In genomic region chr9:129213551-129213950, GRCh38 we compare ENCODE assay signal across 20 cellular contexts. TPM values are rescaled to one million over a fixed set of nuclear protein-coding genes. Genes with fewer than 3 reads are reported as not detected.
DNase-seq lines count a peak whose midpoint lies in the region; ATAC-seq and TF ChIP-seq lines count a peak whose summit lies in the region.
"Had no signal": no experiment of that assay in that cellular context is flagged by ENCODE, and none has a peak within 500 bp of the region (broad histone marks: within the 10 kb centered on the region; RNA-seq: fewer than 3 reads in every experiment).

No MANE protein-coding gene starts in this region.

- CTCF ChIA-PET in activated CD4-positive, alpha-beta memory T cell treated with anti-CD3 and anti-CD28 coated beads for 36 hours (lab: Charles Lee), result no interaction called here

- TF ChIP-seq CTCF in neural crest cell (conservative IDR thresholded peaks at IDR 0.05), result no peak

- no peaks in the 10 kb centered on the region for H3K27me3 Mint-ChIP-seq in neural crest cell (ENCODE audit: low read depth)
- no peaks in the 10 kb centered on the region for H3K27me3 Mint-ChIP-seq in activated CD4-positive, alpha-beta memory T cell treated with anti-CD3 and anti-CD28 coated beads for 36 hours
- H3K27me3 Mint-ChIP-seq: CD4-positive, alpha-beta memory T cell; CD8-positive, alpha-beta memory T cell had no signal

- no peaks in the 10 kb centered on the region for H3K36me3 Mint-ChIP-seq in neural crest cell (ENCODE audit: low read depth)
- H3K36me3 Mint-ChIP-seq in activated CD4-positive, alpha-beta memory T cell treated with anti-CD3 and anti-CD28 coated beads for 36 hours, result no peaks in the 10 kb centered on the region
- H3K36me3 Mint-ChIP-seq: CD14-positive monocyte; CD4-positive, alpha-beta memory T cell; CD4-positive, CD25-positive, alpha-beta regulatory T cell; CD8-positive, alpha-beta memory T cell had no signal

- H3K27ac ChIP-seq in caudate nucleus (ENCODE audit: low read depth, low read length), result no peak overlapping the region
- H3K27ac ChIP-seq: BLaER1 had no signal

- intact Hi-C loops in activated CD4-positive, alpha-beta memory T cell treated with anti-CD3 and anti-CD28 coated beads for 36 hours (cut with micrococcal nuclease), result no loop called here

- POLR2A ChIA-PET in activated CD4-positive, alpha-beta memory T cell treated with anti-CD3 and anti-CD28 coated beads for 36 hours (lab: Charles Lee), result no interaction called here

- no peaks in the 10 kb centered on the region for H3K9me3 Mint-ChIP-seq in neural crest cell
- H3K9me3 Mint-ChIP-seq in activated CD4-positive, alpha-beta memory T cell treated with anti-CD3 and anti-CD28 coated beads for 36 hours, result no peaks in the 10 kb centered on the region
- H3K9me3 Mint-ChIP-seq: CD4-positive, alpha-beta memory T cell; CD8-positive, alpha-beta memory T cell had no signal

- ATAC-seq in HG02678 (IDR thresholded peaks at IDR 0.05; ENCODE audit: unreplicated experiment), result no peak
- ATAC-seq in GM18867 (IDR thresholded peaks at IDR 0.05; ENCODE audit: unreplicated experiment), result no peak

- H3K4me3 Mint-ChIP-seq in neural crest cell, result no peak overlapping the region
- no peak overlapping the region for H3K4me3 Mint-ChIP-seq in activated CD4-positive, alpha-beta memory T cell treated with anti-CD3 and anti-CD28 coated beads for 36 hours
- H3K4me3 Mint-ChIP-seq: CD14-positive monocyte; CD4-positive, alpha-beta memory T cell; CD4-positive, CD25-positive, alpha-beta regulatory T cell; CD8-positive, alpha-beta memory T cell had no signal

- DNase-seq in caudate nucleus (lab: John Stamatoyannopoulos, UW) (peak in 35 of 61 donors; percentile 6 to 90 (median 34)), neural crest cell (ENCODE audit: low read depth, low spot score) (no peak), putamen (ENCODE audit: low spot score) (peak; percentile 67), COR-L47 (lab: John Stamatoyannopoulos, UW) (no peak)
- DNase-seq in activated CD4-positive, alpha-beta memory T cell treated with anti-CD3 and anti-CD28 coated beads for 36 hours, result no peak
- DNase-seq: 8988T; ACHN; BE2C; C1 segment of cervical spinal cord; Caco-2; Calu3; CD4-positive, alpha-beta memory T cell; CD4-positive, CD25-positive, alpha-beta regulatory T cell; CD8-positive, alpha-beta memory T cell; DMS79 treated with DMSO at 0.1 percent for 48 hours; GF-D8 had no signal

- peaks cover 10% of the 10 kb centered on the region for H3K4me1 Mint-ChIP-seq in neural crest cell
- peaks cover 6% of the 10 kb centered on the region for H3K4me1 Mint-ChIP-seq in activated CD4-positive, alpha-beta memory T cell treated with anti-CD3 and anti-CD28 coated beads for 36 hours (ENCODE audit: low read depth)

- peak overlapping the region; percentile 35 for H3K27ac Mint-ChIP-seq in neural crest cell (ENCODE audit: unreplicated experiment)
- no peak overlapping the region for H3K27ac Mint-ChIP-seq in activated CD4-positive, alpha-beta memory T cell treated with anti-CD3 and anti-CD28 coated beads for 36 hours
- H3K27ac Mint-ChIP-seq: CD4-positive, CD25-positive, alpha-beta regulatory T cell had no signal

RNA-seq across cellular contexts. Expression of gene IER5L, which starts 35.5 kb away (rescaled TPM):
- total RNA-seq in neural crest cell, result 19.1 and 19.9 TPM in 2 replicates
- total RNA-seq in activated CD4-positive, alpha-beta memory T cell treated with anti-CD3 and anti-CD28 coated beads for 36 hours, result 1 to 10 TPM; 1.3 to 1.5 TPM

Comparison
In these comparisons a context has a peak if more than half of its experiments do, and no peak if none do; other contexts are left out.
1. DNase-seq: peak in caudate nucleus (35 of 61) and putamen (single experiment); none in neural crest cell (single experiment), activated CD4-positive, alpha-beta memory T cell treated with anti-CD3 and anti-CD28 coated beads for 36 hours (single experiment) and COR-L47 (single experiment).